8 cellular contexts compared by ENCODE assay signal in genomic region chr2:62774555-62775366, GRCh38.
A peak's percentile ranks its signal among the peaks of the same experiment; 100 is the strongest.
DNase-seq lines count a peak whose midpoint lies in the region; ATAC-seq, FAIRE-seq and TF ChIP-seq lines count a peak whose summit lies in the region.

No MANE protein-coding gene starts in this region.

- POLR2A ChIA-PET in activated CD4-positive, alpha-beta memory T cell treated with anti-CD3 and anti-CD28 coated beads for 36 hours (lab: Charles Lee): no interaction called here

- peak; percentile 57 to 62 for DNase-seq in cardiac muscle cell (ENCODE audit: low read depth in 1 of 2, low spot score in 1 of 2)
- no peak for DNase-seq in cardiac septum (ENCODE audit: low spot score)
- peak; percentile 22 for DNase-seq in SKM-1 treated with dmso at 0.1 percent for 144 hours (lab: John Stamatoyannopoulos, UW; ENCODE audit: unreplicated experiment)
- DNase-seq in fibroblast of mammary gland (ENCODE audit: low read depth): peak; percentile 71
- peak in 2 of 6 donors; percentile 10 to 36 for DNase-seq in pancreas
- DNase-seq in activated CD4-positive, alpha-beta memory T cell treated with anti-CD3 and anti-CD28 coated beads for 36 hours: no peak

- no peaks in the 10 kb centered on the region for H3K27me3 ChIP-seq in cardiac muscle cell
- H3K27me3 ChIP-seq in pancreas: no peaks in the 10 kb centered on the region

- FAIRE-seq in pancreas (lab: Jason Lieb, UNC): peak; percentile 96

- no peak overlapping the region for H3K27ac ChIP-seq in cardiac muscle cell
- H3K27ac ChIP-seq in pancreas: no peak overlapping the region

- no peaks in the 10 kb centered on the region for H3K27me3 Mint-ChIP-seq in activated CD4-positive, alpha-beta memory T cell treated with anti-CD3 and anti-CD28 coated beads for 36 hours

- H3K4me1 Mint-ChIP-seq in activated CD4-positive, alpha-beta memory T cell treated with anti-CD3 and anti-CD28 coated beads for 36 hours (ENCODE audit: low read depth): peaks cover 4% of the 10 kb centered on the region

- H3K9me3 Mint-ChIP-seq in activated CD4-positive, alpha-beta memory T cell treated with anti-CD3 and anti-CD28 coated beads for 36 hours: no peaks in the 10 kb centered on the region

- no peaks in the 10 kb centered on the region for H3K4me1 ChIP-seq in cardiac muscle cell (ENCODE audit: low read depth)
- peaks cover 0 to 5% (median 0%) of the 10 kb centered on the region in 3 donors for H3K4me1 ChIP-seq in pancreas

- H3K9me3 ChIP-seq in cardiac muscle cell (ENCODE audit: low read depth): no peaks in the 10 kb centered on the region
- no peaks in the 10 kb centered on the region for H3K9me3 ChIP-seq in pancreas

- H3K27ac Mint-ChIP-seq in activated CD4-positive, alpha-beta memory T cell treated with anti-CD3 and anti-CD28 coated beads for 36 hours: no peak overlapping the region

- ATAC-seq in pancreas: peak; percentile 90 to 94 (median 92)
- no peak for ATAC-seq in HG02852 (IDR thresholded peaks at IDR 0.05; ENCODE audit: unreplicated experiment)

- H3K4me3 ChIP-seq in cardiac muscle cell (no peak overlapping the region), fibroblast of mammary gland (ENCODE audit: control insufficient read depth, low read depth, low read length) (no peak overlapping the region), pancreas (no peak overlapping the region)

- WGBS in pancreas, 2 donors: 51 to 56% methylated on average over 5 of the region's 5 CpGs

- no peaks in the 10 kb centered on the region for H3K36me3 ChIP-seq in cardiac muscle cell
- no peaks in the 10 kb centered on the region for H3K36me3 ChIP-seq in pancreas

- TF ChIP-seq CTCF in cardiac muscle cell (IDR thresholded peaks at IDR 0.05; ENCODE audit: low read depth, low read length) (peak; percentile 66), LNCAP (IDR thresholded peaks at IDR 0.05) (peak; percentile 50), fibroblast of mammary gland (conservative IDR thresholded peaks at IDR 0.05; ENCODE audit: control insufficient read depth, insufficient read depth, low read depth, low read length) (peak; percentile 69), pancreas (IDR thresholded peaks at IDR 0.05) (peak in 3 of 4 donors; percentile 70 to 80 (median 73))

- CTCF ChIA-PET in activated CD4-positive, alpha-beta memory T cell treated with anti-CD3 and anti-CD28 coated beads for 36 hours (lab: Charles Lee): interaction anchor here (0.6 to 7.2 kb wide), 15 partner anchors 10 to 318 kb away, joined by 3 to 173 read pairs (median 3); no protein-coding TSS in a partner anchor

- intact Hi-C loops in cardiac septum (cut with DNase I) (loop anchor here (1.0 to 10.0 kb wide), 3 partner anchors 317 to 860 kb away; no protein-coding TSS in a partner anchor), pancreas (cut with DNase I) (loop anchor here (5.0 to 10.0 kb wide), 2 partner anchors 317 to 320 kb away; no protein-coding TSS in a partner anchor)
- intact Hi-C loops in activated CD4-positive, alpha-beta memory T cell treated with anti-CD3 and anti-CD28 coated beads for 36 hours (cut with micrococcal nuclease): loop anchor here (1.0 kb wide), 1 partner anchor 318 kb away; no protein-coding TSS in a partner anchor

- H3K4me3 Mint-ChIP-seq in activated CD4-positive, alpha-beta memory T cell treated with anti-CD3 and anti-CD28 coated beads for 36 hours: no peak overlapping the region

- no peaks in the 10 kb centered on the region for H3K36me3 Mint-ChIP-seq in activated CD4-positive, alpha-beta memory T cell treated with anti-CD3 and anti-CD28 coated beads for 36 hours

Comparison
In these comparisons a context has a peak if more than half of its experiments do, and no peak if none do; other contexts are left out.
1. DNase-seq: peak in cardiac muscle cell (2 of 2), SKM-1 treated with dmso at 0.1 percent for 144 hours (single experiment) and fibroblast of mammary gland (single experiment); none in cardiac septum (single experiment) and activated CD4-positive, alpha-beta memory T cell treated with anti-CD3 and anti-CD28 coated beads for 36 hours (single experiment).
2. Peak in every context shown above with its lines, with median percentiles within 50 percentile points of each other: CTCF ChIP-seq.